Comparison of ENCODE assay signal across 8 cellular contexts in the genomic region with DNA sequence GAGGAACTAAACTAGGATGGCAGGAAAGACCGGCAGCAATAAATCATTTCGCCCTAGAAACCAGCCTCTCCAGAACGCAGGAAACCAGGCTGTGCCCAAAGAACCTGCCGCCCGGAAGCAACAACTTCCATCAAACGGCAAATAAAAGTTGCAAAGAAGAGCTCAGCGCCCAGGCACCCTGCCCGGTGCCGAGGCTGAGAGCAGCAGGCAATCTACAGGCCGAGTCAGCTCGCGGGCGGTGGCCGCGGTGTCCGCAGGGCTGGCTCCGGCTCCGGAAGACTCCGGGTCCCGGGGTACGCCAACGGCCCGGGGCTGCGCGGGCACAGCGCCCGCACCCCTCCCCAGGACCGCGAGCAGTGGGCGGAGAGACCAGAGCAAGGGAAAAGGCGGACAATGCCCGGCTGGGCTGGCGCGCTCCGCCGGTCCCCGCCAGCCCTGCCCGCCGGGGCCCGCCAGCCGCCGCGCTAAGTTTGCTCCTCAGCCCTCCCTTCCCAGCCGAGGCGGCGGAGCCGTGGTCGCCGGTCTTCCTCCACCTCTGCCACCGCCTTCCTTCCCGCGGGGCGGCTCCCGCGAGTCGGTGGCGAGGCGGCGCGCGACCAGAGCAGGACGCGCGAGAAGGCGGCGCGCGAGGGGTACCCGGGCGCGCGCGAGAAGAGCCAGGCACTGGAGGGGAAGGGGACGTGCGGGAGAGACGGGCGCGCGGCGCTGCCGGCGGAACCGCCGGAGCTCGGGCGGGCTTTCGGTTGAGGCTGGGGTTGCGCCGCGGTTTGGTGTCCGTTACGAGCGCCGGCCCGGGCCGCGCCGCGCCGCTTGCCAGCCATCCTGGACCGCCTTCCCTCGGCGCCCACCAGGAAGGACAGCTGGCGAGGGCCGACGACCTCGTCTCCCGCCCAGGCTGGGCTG. TPM values are rescaled to one million over a fixed set of nuclear protein-coding genes. Genes with fewer than 3 reads are reported as not detected.
DNase-seq lines count a peak whose midpoint lies in the region; ATAC-seq, FAIRE-seq and TF ChIP-seq lines count a peak whose summit lies in the region.

No MANE protein-coding gene starts in this region.

- peak; percentile 33 for ATAC-seq in GM21526 (IDR thresholded peaks at IDR 0.05; ENCODE audit: low FRiP score, unreplicated experiment)
- peak; percentile 63 for ATAC-seq in GM12878

- POLR2A ChIA-PET in GM12878 (lab: Charles Lee) = interaction anchor here (0.8 kb wide), 1 partner anchor 16 kb away, joined by 3 read pairs; no protein-coding TSS in a partner anchor

- no peak for FAIRE-seq in GM12878 (lab: Jason Lieb, UNC)

- peak in 2 of 3 experiments; percentile 21 to 27; a peak in 3 of 6 replicates for TF ChIP-seq CTCF in GM12878 (IDR thresholded peaks at IDR 0.05 in 2 of 3, conservative IDR thresholded peaks at IDR 0.05 in 1 of 3; ENCODE audit: control insufficient read depth in 2 of 3, extremely low read depth in 1 of 3, insufficient read depth in 1 of 3, low read depth in 3 of 3, low read length in 3 of 3)

- no peaks in the 10 kb centered on the region for H4K20me1 ChIP-seq in GM12878 (ENCODE audit: control insufficient read depth, insufficient read depth)

- peak; percentile 83 for TF ChIP-seq POLR2A in GM12878 (IDR thresholded peaks at IDR 0.05; ENCODE audit: low read depth, low read length)

- under 1% methylated on average over 81 of the region's 108 CpGs for WGBS in GM12878 (ENCODE audit: insufficient coverage, insufficient replicate concordance, low lambda C conversion rate, missing lambda C conversion rate)

- H3K4me1 ChIP-seq in GM12878 (ENCODE audit: control insufficient read depth, insufficient read depth, low read length) = 0 out of 2 replicates have a peak, but pooled peaks cover 2% of the 10 kb centered on the region

- RAD21 ChIA-PET in GM12878 (lab: Charles Lee; ENCODE audit: unreplicated experiment) = interaction anchor here (0.8 to 3.8 kb wide), 6 partner anchors 72 to 128 kb away, joined by 3 to 12 read pairs (median 3); partner anchors contain the start of gene OCIAD2

- peak overlapping the region; percentile 69 for H2AFZ ChIP-seq in GM12878 (ENCODE audit: control insufficient read depth, low read depth, low read length)

- intact Hi-C loops in GM12878 (cut with micrococcal nuclease; ENCODE audit: unreplicated experiment) = loop anchor here (2.0 to 5.0 kb wide), 3 partner anchors 82 to 183 kb away; no protein-coding TSS in a partner anchor

- no peaks in the 10 kb centered on the region for H3K36me3 ChIP-seq in GM12878 (ENCODE audit: control insufficient read depth in 2 of 2, insufficient read depth in 2 of 2, low read length in 1 of 2)

- TF ChIP-seq EP300 in GM12878 (IDR thresholded peaks at IDR 0.05; ENCODE audit: borderline replicate concordance in 1 of 2, control insufficient read depth in 1 of 2, low read depth in 2 of 2, low read length in 2 of 2) = no peak

- peaks cover 56% of the 10 kb centered on the region for H3K79me2 ChIP-seq in GM12878 (ENCODE audit: control insufficient read depth, insufficient read depth, low read length)

- no peaks in the 10 kb centered on the region for H3K27me3 ChIP-seq in GM12878 (replicated peaks in 1 of 2; ENCODE audit: control insufficient read depth in 2 of 2, insufficient read depth in 2 of 2, low read length in 1 of 2)

- DNase-seq in GF-D8 (lab: John Stamatoyannopoulos, UW) (peak; percentile 35), HuH-7 (ENCODE audit: low spot score) (peak; percentile 32), T-helper 22 cell (ENCODE audit: low read depth) (peak; percentile 60), GM12878 (ENCODE audit: low read depth, low spot score) (no peak), skeletal muscle cell (ENCODE audit: low read depth) (no peak), DMS153 treated with DMSO at 0.1 percent for 48 hours (lab: John Stamatoyannopoulos, UW; ENCODE audit: unreplicated experiment) (no peak)

- in situ Hi-C loops in GM12878 (cut with MboI) = no loop called here

- CTCF ChIA-PET in GM12878 (lab: Yijun Ruan, JAX) = interaction anchor here (0.6 to 5.9 kb wide), 5 partner anchors 12 to 201 kb away, joined by 3 to 38 read pairs (median 4); partner anchors contain the start of gene OCIAD1

- peak overlapping the region; percentile 97 for H3K27ac ChIP-seq in GM12878 (ENCODE audit: control insufficient read depth, insufficient read depth)

- TSS peak; percentile 67 for BruUV-seq in GM12878 (replicated peaks; lab: Mats Ljungman, UMichigan)

- H3K4me2 ChIP-seq in GM12878 (ENCODE audit: control insufficient read depth, insufficient read depth) = peak overlapping the region; percentile 80; the same call in 1 of the 2 replicates

- H3K4me3 ChIP-seq in GM12878 (peak overlapping the region; percentile 97), iPS-11a (ENCODE audit: low read depth, low read length) (peak overlapping the region; percentile 84), skeletal muscle cell (ENCODE audit: low read depth, low read length) (peak overlapping the region; percentile 95)

- H3K9ac ChIP-seq in GM12878 (ENCODE audit: control insufficient read depth, insufficient read depth, low read length) = peak overlapping the region; percentile 98

- H3K9me3 ChIP-seq in GM12878 (replicated peaks; ENCODE audit: control insufficient read depth, insufficient read depth, low read length) = no peaks in the 10 kb centered on the region

- peak; percentile 57; the same call in 1 of the 2 replicates for TF ChIP-seq RAD21 in GM12878 (IDR thresholded peaks at IDR 0.05; ENCODE audit: insufficient read depth, low read depth, low read length)

- SMC1A ChIA-PET in GM12878 (lab: Charles Lee; ENCODE audit: uncharacterized antibody, unreplicated experiment) = interaction anchor here (0.7 to 2.5 kb wide), 7 partner anchors 10 to 201 kb away, joined by 3 to 9 read pairs (median 4); no protein-coding TSS in a partner anchor

TF ChIP-seq in GM12878, 131 proteins besides CTCF, POLR2A, EP300 and RAD21 (continues in another document):
- TF ChIP-seq PKNOX1 (IDR thresholded peaks at IDR 0.05) = no peak
- TF ChIP-seq POLR2AphosphoS5 (IDR thresholded peaks at IDR 0.05; ENCODE audit: low read length) = 0 out of 2 replicates have a peak, but pooled peaks have one; percentile 62
- TF ChIP-seq IKZF1 (conservative IDR thresholded peaks at IDR 0.05) = peak; percentile 85

RNA-seq across cellular contexts. Expression of gene FRYL, which starts 0.7 kb away (rescaled TPM):
- total RNA-seq in GM12878 (2013; cell fraction: nucleolus; rRNA removed) = 290 and 300 TPM in 2 replicates
- total RNA-seq in GM12878 (2014; rRNA removed) = 44.3 and 54.1 TPM in 2 replicates
- total RNA-seq in GM12878 (2014; rRNA removed; fragmentation: Illumina TruSeq; extraction: Trizol) = 50.6 and 53.6 TPM in 2 replicates
- total RNA-seq in GM12878 (2021) = 40.9 and 48.4 TPM in 2 replicates
- polyA plus RNA-seq in GM12878 (2011; ENCODE audit: low read depth) = 9.6 TPM
- 42.5 and 57.4 TPM in 2 replicates for polyA plus RNA-seq in GM12878 (2011; rRNA removed)
- polyA plus RNA-seq in GM12878 (2011; cell fraction: cytosol; rRNA removed) = 15.4 and 21.6 TPM in 2 replicates
- 51.3 and 52.6 TPM in 2 replicates for polyA plus RNA-seq in GM12878 (2011; cell fraction: nucleus; rRNA removed)
- 14.6 and 20.4 TPM in 2 replicates for polyA plus RNA-seq in GM12878 (2012)
- polyA plus RNA-seq in GM12878 (2014; fragmentation: Illumina TruSeq; extraction: Trizol) = 27.0 and 31.0 TPM in 2 replicates
- 10 to 100 TPM; 10.3 to 12.6 TPM for polyA plus RNA-seq in GM12878 (2014; fragmentation: Nextera tagmentation; extraction: Ambion mirVana)
- polyA plus RNA-seq in GM12878 (2014; rRNA removed) = 23.0 and 23.8 TPM in 2 replicates
- polyA plus RNA-seq in GM12878 (2016; fragmentation: Nextera tagmentation; extraction: Ambion mirVana) = 10 to 100 TPM; 28.4 to 29.0 TPM
- polyA minus RNA-seq in GM12878 (2011; rRNA and poly(A)+ RNA removed) = 128 and 172 TPM in 2 replicates
- polyA minus RNA-seq in GM12878 (2011; cell fraction: cytosol; rRNA and poly(A)+ RNA removed) = 36.4 and 41.7 TPM in 2 replicates
- polyA minus RNA-seq in GM12878 (2011; cell fraction: nucleus; rRNA and poly(A)+ RNA removed) = 164 and 223 TPM in 2 replicates

RNA-seq across cellular contexts. Expression of gene OCIAD1, which starts 51.5 kb away (rescaled TPM):
- total RNA-seq in GM12878 (2013; cell fraction: nucleolus; rRNA removed) = 201 and 206 TPM in 2 replicates
- total RNA-seq in GM12878 (2014; rRNA removed) (89.6 and 104 TPM in 2 replicates), GM12878 (2014; rRNA removed; fragmentation: Illumina TruSeq; extraction: Trizol) (107 and 109 TPM in 2 replicates), GM12878 (2021) (89.1 and 90.6 TPM in 2 replicates)
- polyA plus RNA-seq in GM12878 (2011; ENCODE audit: low read depth) = 108 TPM
- polyA plus RNA-seq in GM12878 (2011; rRNA removed) (178 and 255 TPM in 2 replicates), GM12878 (2014; fragmentation: Illumina TruSeq; extraction: Trizol) (196 and 261 TPM in 2 replicates), GM12878 (2014; fragmentation: Nextera tagmentation; extraction: Ambion mirVana) (100 to 1,000 TPM; 131 to 141 TPM), GM12878 (2014; rRNA removed) (93.4 and 108 TPM in 2 replicates), GM12878 (2016; fragmentation: Nextera tagmentation; extraction: Ambion mirVana) (100 to 1,000 TPM; 146 to 148 TPM)
- polyA plus RNA-seq in GM12878 (2011; cell fraction: cytosol; rRNA removed) = 84.6 and 88.1 TPM in 2 replicates
- 76.2 and 80.2 TPM in 2 replicates for polyA plus RNA-seq in GM12878 (2011; cell fraction: nucleus; rRNA removed)
- polyA plus RNA-seq in GM12878 (2012) = 99.9 and 107 TPM in 2 replicates
- polyA minus RNA-seq in GM12878 (2011; rRNA and poly(A)+ RNA removed) = 53.7 and 65.8 TPM in 2 replicates
- 35.5 and 40.1 TPM in 2 replicates for polyA minus RNA-seq in GM12878 (2011; cell fraction: cytosol; rRNA and poly(A)+ RNA removed)
- polyA minus RNA-seq in GM12878 (2011; cell fraction: nucleus; rRNA and poly(A)+ RNA removed) = 64.0 and 117 TPM in 2 replicates

Comparison
In these comparisons a context has a peak if more than half of its experiments do, and no peak if none do; other contexts are left out.
1. DNase-seq: peak in GF-D8 (single experiment), HuH-7 (single experiment) and T-helper 22 cell (single experiment); none in GM12878 (single experiment), skeletal muscle cell (single experiment) and DMS153 treated with DMSO at 0.1 percent for 48 hours (single experiment).
2. Peak in every context shown above with its lines, with median percentiles within 50 percentile points of each other: H3K4me3 ChIP-seq.